Comparison of ENCODE assay signal across 14 cellular contexts in the genomic region with DNA sequence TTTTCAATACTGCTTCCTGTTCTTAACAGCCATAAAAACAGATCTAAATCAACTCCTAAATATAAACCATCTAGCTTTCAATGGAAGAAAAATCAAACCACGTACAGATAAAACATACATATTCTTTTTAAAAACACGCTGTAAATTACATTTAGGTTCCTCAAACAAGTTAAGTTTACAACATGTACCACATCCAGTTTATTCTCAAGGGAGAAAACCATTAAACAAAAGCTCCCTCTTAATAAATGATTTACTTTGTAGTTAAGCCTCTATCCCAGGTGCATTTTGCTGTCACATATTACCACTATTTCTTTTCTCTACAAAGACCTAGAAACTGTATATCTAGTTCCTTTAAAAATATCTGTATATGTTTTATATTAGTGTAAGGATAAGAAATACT. TPM values are rescaled to one million over a fixed set of nuclear protein-coding genes. Genes with fewer than 3 reads are reported as not detected.
DNase-seq lines count a peak whose midpoint lies in the region; ATAC-seq and TF ChIP-seq lines count a peak whose summit lies in the region.
"Had no signal": no experiment of that assay in that cellular context is flagged by ENCODE, and none has a peak within 500 bp of the region (broad histone marks: within the 10 kb centered on the region; RNA-seq: fewer than 3 reads in every experiment).

No MANE protein-coding gene starts in this region.

- peaks cover 7% of the 10 kb centered on the region for H3K36me3 Mint-ChIP-seq in natural killer cell treated with Interleukin-12 subunit alpha and Interleukin-12 subunit beta and Interleukin-15 and Interleukin-18, amount 100 ng/mL, for 72 hours
- no peaks in the 10 kb centered on the region for H3K36me3 Mint-ChIP-seq in natural killer cell
- peaks cover 15% of the 10 kb centered on the region for H3K36me3 Mint-ChIP-seq in activated B cell treated with CpG ODN at 0.5 μM for 24 hours (ENCODE audit: low read depth)

- no peak overlapping the region for H3K27ac Mint-ChIP-seq in natural killer cell treated with Interleukin-12 subunit alpha and Interleukin-12 subunit beta and Interleukin-15 and Interleukin-18, amount 100 ng/mL, for 72 hours
- H3K27ac Mint-ChIP-seq in natural killer cell (peak overlapping the region in 1 of 2 donors; percentile 45), activated B cell treated with CpG ODN at 0.5 μM for 24 hours (peak overlapping the region; percentile 67)

- TF ChIP-seq CTCF in natural killer cell (IDR thresholded peaks at IDR 0.05) (no peak), activated B cell treated with CpG ODN at 0.5 μM for 24 hours (IDR thresholded peaks at IDR 0.05) (no peak)

- ATAC-seq in natural killer cell treated with Interleukin-12 subunit alpha and Interleukin-12 subunit beta and Interleukin-15 and Interleukin-18, amount 100 ng/mL, for 72 hours: no peak
- ATAC-seq in natural killer cell (no peak), activated B cell treated with CpG ODN at 0.5 μM for 24 hours (ENCODE audit: low read depth) (no peak)
- ATAC-seq: HCT116, left ventricle myocardium superior had no signal

- CTCF ChIA-PET in activated B cell treated with CpG ODN at 0.5 μM for 24 hours (lab: Charles Lee): interaction anchor here (1.0 to 1.8 kb wide), 3 partner anchors 15 to 160 kb away, joined by 3 to 5 read pairs (median 4); no protein-coding TSS in a partner anchor

- peaks cover 36 to 46% of the 10 kb centered on the region in 2 donors for H3K4me1 Mint-ChIP-seq in natural killer cell treated with Interleukin-12 subunit alpha and Interleukin-12 subunit beta and Interleukin-15 and Interleukin-18, amount 100 ng/mL, for 72 hours (ENCODE audit: low read depth in 2 of 2)
- H3K4me1 Mint-ChIP-seq in natural killer cell (peaks cover 43 to 52% of the 10 kb centered on the region in 2 donors), activated B cell treated with CpG ODN at 0.5 μM for 24 hours (peaks cover 61% of the 10 kb centered on the region)

- H3K4me3 Mint-ChIP-seq in natural killer cell treated with Interleukin-12 subunit alpha and Interleukin-12 subunit beta and Interleukin-15 and Interleukin-18, amount 100 ng/mL, for 72 hours: peak overlapping the region; percentile 42
- H3K4me3 Mint-ChIP-seq in natural killer cell (no peak overlapping the region), activated B cell treated with CpG ODN at 0.5 μM for 24 hours (peak overlapping the region; percentile 57)

- no peak for DNase-seq in natural killer cell treated with Interleukin-12 subunit alpha and Interleukin-12 subunit beta and Interleukin-15 and Interleukin-18, amount 100 ng/mL, for 72 hours (ENCODE audit: low spot score)
- DNase-seq in natural killer cell: no peak
- no peak for DNase-seq in activated B cell treated with CpG ODN at 0.5 μM for 24 hours
- DNase-seq in kidney tubule cell (ENCODE audit: low spot score): peak; percentile 17
- no peak for DNase-seq in nucleus accumbens (lab: John Stamatoyannopoulos, UW)
- DNase-seq in activated CD4-positive, alpha-beta T cell treated with anti-CD3 and anti-CD28 coated beads for 1 hour: no peak
- no peak for DNase-seq in activated T-cell treated with anti-CD3 and anti-CD28 coated beads for 4 hours
- no peak for DNase-seq in SW 1271 (lab: John Stamatoyannopoulos, UW)
- DNase-seq: activated naive CD4-positive, alpha-beta T cell; cortex of kidney; KBM-7; left ventricle myocardium superior; SHP77 treated with DMSO at 0.1 percent for 48 hours had no signal

- no peaks in the 10 kb centered on the region for H3K27me3 Mint-ChIP-seq in natural killer cell treated with Interleukin-12 subunit alpha and Interleukin-12 subunit beta and Interleukin-15 and Interleukin-18, amount 100 ng/mL, for 72 hours
- no peaks in the 10 kb centered on the region for H3K27me3 Mint-ChIP-seq in natural killer cell (ENCODE audit: low read depth in 2 of 2)
- no peaks in the 10 kb centered on the region for H3K27me3 Mint-ChIP-seq in activated B cell treated with CpG ODN at 0.5 μM for 24 hours

- intact Hi-C loops in natural killer cell (cut with micrococcal nuclease): no loop called here
- intact Hi-C loops in activated B cell treated with CpG ODN at 0.5 μM for 24 hours (cut with micrococcal nuclease): no loop called here

- no peaks in the 10 kb centered on the region for H3K9me3 Mint-ChIP-seq in natural killer cell treated with Interleukin-12 subunit alpha and Interleukin-12 subunit beta and Interleukin-15 and Interleukin-18, amount 100 ng/mL, for 72 hours
- H3K9me3 Mint-ChIP-seq in natural killer cell (no peaks in the 10 kb centered on the region), activated B cell treated with CpG ODN at 0.5 μM for 24 hours (no peaks in the 10 kb centered on the region)

- POLR2A ChIA-PET in activated B cell treated with CpG ODN at 0.5 μM for 24 hours (lab: Charles Lee): interaction anchor here (0.5 to 3.3 kb wide), 3 partner anchors 9 to 116 kb away, joined by 3 to 16 read pairs (median 6); no protein-coding TSS in a partner anchor

RNA-seq across cellular contexts. Expression of a gene that starts 3.1 kb away (rescaled TPM):
- 10 to 100 TPM; 77.1 to 88.7 TPM for total RNA-seq in natural killer cell treated with Interleukin-12 subunit alpha and Interleukin-12 subunit beta and Interleukin-15 and Interleukin-18, amount 100 ng/mL, for 72 hours
- 10 to 100 TPM; 50.0 to 67.4 (median 56.3) TPM for total RNA-seq in natural killer cell
- total RNA-seq in activated B cell treated with CpG ODN at 0.5 μM for 24 hours: 69.5 and 71.4 TPM in 2 replicates

RNA-seq across cellular contexts. Expression of a gene that starts 35.4 kb away (rescaled TPM):
- total RNA-seq in natural killer cell treated with Interleukin-12 subunit alpha and Interleukin-12 subunit beta and Interleukin-15 and Interleukin-18, amount 100 ng/mL, for 72 hours: 10 to 100 TPM; 19.6 to 34.8 TPM
- total RNA-seq in natural killer cell (10 to 100 TPM; 18.1 to 25.4 (median 22.7) TPM), activated B cell treated with CpG ODN at 0.5 μM for 24 hours (21.6 and 21.7 TPM in 2 replicates)
